1 cellular context compared by ENCODE assay signal in genomic region chr17:14298221-14298994, GRCh38.
TF ChIP-seq lines count a peak whose summit lies in the region.

No MANE protein-coding gene starts in this region.

TF ChIP-seq in H1, 55 proteins besides CTCF, POLR2A, EP300 and RAD21 (continued from another document):
- TF ChIP-seq, protein P1, sequence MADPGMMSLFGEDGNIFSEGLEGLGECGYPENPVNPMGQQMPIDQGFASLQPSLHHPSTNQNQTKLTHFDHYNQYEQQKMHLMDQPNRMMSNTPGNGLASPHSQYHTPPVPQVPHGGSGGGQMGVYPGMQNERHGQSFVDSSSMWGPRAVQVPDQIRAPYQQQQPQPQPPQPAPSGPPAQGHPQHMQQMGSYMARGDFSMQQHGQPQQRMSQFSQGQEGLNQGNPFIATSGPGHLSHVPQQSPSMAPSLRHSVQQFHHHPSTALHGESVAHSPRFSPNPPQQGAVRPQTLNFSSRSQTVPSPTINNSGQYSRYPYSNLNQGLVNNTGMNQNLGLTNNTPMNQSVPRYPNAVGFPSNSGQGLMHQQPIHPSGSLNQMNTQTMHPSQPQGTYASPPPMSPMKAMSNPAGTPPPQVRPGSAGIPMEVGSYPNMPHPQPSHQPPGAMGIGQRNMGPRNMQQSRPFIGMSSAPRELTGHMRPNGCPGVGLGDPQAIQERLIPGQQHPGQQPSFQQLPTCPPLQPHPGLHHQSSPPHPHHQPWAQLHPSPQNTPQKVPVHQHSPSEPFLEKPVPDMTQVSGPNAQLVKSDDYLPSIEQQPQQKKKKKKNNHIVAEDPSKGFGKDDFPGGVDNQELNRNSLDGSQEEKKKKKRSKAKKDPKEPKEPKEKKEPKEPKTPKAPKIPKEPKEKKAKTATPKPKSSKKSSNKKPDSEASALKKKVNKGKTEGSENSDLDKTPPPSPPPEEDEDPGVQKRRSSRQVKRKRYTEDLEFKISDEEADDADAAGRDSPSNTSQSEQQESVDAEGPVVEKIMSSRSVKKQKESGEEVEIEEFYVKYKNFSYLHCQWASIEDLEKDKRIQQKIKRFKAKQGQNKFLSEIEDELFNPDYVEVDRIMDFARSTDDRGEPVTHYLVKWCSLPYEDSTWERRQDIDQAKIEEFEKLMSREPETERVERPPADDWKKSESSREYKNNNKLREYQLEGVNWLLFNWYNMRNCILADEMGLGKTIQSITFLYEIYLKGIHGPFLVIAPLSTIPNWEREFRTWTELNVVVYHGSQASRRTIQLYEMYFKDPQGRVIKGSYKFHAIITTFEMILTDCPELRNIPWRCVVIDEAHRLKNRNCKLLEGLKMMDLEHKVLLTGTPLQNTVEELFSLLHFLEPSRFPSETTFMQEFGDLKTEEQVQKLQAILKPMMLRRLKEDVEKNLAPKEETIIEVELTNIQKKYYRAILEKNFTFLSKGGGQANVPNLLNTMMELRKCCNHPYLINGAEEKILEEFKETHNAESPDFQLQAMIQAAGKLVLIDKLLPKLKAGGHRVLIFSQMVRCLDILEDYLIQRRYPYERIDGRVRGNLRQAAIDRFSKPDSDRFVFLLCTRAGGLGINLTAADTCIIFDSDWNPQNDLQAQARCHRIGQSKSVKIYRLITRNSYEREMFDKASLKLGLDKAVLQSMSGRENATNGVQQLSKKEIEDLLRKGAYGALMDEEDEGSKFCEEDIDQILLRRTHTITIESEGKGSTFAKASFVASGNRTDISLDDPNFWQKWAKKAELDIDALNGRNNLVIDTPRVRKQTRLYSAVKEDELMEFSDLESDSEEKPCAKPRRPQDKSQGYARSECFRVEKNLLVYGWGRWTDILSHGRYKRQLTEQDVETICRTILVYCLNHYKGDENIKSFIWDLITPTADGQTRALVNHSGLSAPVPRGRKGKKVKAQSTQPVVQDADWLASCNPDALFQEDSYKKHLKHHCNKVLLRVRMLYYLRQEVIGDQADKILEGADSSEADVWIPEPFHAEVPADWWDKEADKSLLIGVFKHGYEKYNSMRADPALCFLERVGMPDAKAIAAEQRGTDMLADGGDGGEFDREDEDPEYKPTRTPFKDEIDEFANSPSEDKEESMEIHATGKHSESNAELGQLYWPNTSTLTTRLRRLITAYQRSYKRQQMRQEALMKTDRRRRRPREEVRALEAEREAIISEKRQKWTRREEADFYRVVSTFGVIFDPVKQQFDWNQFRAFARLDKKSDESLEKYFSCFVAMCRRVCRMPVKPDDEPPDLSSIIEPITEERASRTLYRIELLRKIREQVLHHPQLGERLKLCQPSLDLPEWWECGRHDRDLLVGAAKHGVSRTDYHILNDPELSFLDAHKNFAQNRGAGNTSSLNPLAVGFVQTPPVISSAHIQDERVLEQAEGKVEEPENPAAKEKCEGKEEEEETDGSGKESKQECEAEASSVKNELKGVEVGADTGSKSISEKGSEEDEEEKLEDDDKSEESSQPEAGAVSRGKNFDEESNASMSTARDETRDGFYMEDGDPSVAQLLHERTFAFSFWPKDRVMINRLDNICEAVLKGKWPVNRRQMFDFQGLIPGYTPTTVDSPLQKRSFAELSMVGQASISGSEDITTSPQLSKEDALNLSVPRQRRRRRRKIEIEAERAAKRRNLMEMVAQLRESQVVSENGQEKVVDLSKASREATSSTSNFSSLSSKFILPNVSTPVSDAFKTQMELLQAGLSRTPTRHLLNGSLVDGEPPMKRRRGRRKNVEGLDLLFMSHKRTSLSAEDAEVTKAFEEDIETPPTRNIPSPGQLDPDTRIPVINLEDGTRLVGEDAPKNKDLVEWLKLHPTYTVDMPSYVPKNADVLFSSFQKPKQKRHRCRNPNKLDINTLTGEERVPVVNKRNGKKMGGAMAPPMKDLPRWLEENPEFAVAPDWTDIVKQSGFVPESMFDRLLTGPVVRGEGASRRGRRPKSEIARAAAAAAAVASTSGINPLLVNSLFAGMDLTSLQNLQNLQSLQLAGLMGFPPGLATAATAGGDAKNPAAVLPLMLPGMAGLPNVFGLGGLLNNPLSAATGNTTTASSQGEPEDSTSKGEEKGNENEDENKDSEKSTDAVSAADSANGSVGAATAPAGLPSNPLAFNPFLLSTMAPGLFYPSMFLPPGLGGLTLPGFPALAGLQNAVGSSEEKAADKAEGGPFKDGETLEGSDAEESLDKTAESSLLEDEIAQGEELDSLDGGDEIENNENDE (IDR thresholded peaks at IDR 0.05; ENCODE audit: insufficient replicate concordance, low read length): no peak
- TF ChIP-seq BRCA1 (IDR thresholded peaks at IDR 0.05; ENCODE audit: low read depth, low read length) (no peak), BACH1 (IDR thresholded peaks at IDR 0.05; ENCODE audit: low read length) (peak; percentile 27; the same call in 1 of the 2 replicates), SP4 (IDR thresholded peaks at IDR 0.05; ENCODE audit: low read length) (no peak), HDAC2 (IDR thresholded peaks at IDR 0.05; ENCODE audit: borderline replicate concordance in 1 of 2, low read depth in 2 of 2, low read length in 2 of 2) (0 out of 4 replicates have a peak, but pooled peaks of 1 of the 2 experiments have one; percentile 6)
TF ChIP-seq in H1: peak in this region for 5.
